21 cellular contexts compared by ENCODE assay signal in the genomic region with DNA sequence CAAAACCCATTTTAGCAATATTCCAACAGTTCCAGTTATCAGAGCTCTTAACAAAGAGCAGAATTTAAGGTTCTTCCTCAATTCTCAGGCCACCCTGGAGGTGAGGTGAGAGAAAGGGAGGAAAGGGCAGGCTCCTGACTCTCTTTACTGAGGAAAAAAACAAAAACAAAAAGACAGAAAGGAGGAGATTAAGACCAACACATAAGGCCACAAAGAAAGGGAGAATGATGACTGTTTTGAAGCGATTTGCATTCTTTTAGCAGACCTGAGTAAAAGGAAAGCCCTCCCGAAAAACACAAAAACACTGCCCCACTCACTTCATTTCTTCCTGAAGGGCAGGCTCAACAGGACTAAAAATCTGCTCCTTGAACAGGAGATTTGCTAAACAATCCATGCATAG.
"Had no signal": no experiment of that assay in that cellular context is flagged by ENCODE, and none has a peak within 500 bp of the region (broad histone marks: within the 10 kb centered on the region; RNA-seq: fewer than 3 reads in every experiment).

No MANE protein-coding gene starts in this region.

- H3K9me3 ChIP-seq: pancreas had no signal

- H3K27ac Mint-ChIP-seq: activated CD4-positive, alpha-beta T cell treated with anti-CD3 and anti-CD28 coated beads, Interleukin-2, amount 10 ng/mL, durations not matched to agents 24 days and 14 days; activated CD8-positive, alpha-beta T cell treated with anti-CD3 and anti-CD28 coated beads for 36 hours; activated naive CD4-positive, alpha-beta T cell treated with anti-CD3 and anti-CD28 coated beads for 36 hours; stimulated activated memory B cell treated with anti-CD40 and anti-IgM and Interleukin-4, amounts not matched to agents 10 μg/mL and 1 μg/mL and 100 μg/mL, for 72 hours had no signal

- H3K4me3 ChIP-seq: coronary artery, esophagus squamous epithelium, heart right ventricle, lung, pancreas, smooth muscle cell, thoracic aorta, upper lobe of left lung had no signal

- H3K27ac ChIP-seq: coronary artery, esophagus squamous epithelium, heart right ventricle, pancreas, thoracic aorta, upper lobe of left lung had no signal

- ATAC-seq: activated CD8-positive, alpha-beta T cell treated with anti-CD3 and anti-CD28 coated beads for 36 hours; heart right ventricle; pancreas; sciatic nerve; stimulated activated memory B cell treated with anti-CD40 and anti-IgM and Interleukin-4, amounts not matched to agents 10 μg/mL and 1 μg/mL and 100 μg/mL, for 72 hours had no signal

- H3K4me1 Mint-ChIP-seq: central memory CD8-positive, alpha-beta T cell; stimulated activated memory B cell treated with anti-CD40 and anti-IgM and Interleukin-4, amounts not matched to agents 10 μg/mL and 1 μg/mL and 100 μg/mL, for 72 hours had no signal

- H3K27me3 Mint-ChIP-seq: activated CD4-positive, alpha-beta T cell treated with anti-CD3 and anti-CD28 coated beads, Interleukin-2, amount 10 ng/mL, durations not matched to agents 24 days and 14 days; activated CD8-positive, alpha-beta T cell treated with anti-CD3 and anti-CD28 coated beads for 36 hours; central memory CD8-positive, alpha-beta T cell; stimulated activated memory B cell treated with anti-CD40 and anti-IgM and Interleukin-4, amounts not matched to agents 10 μg/mL and 1 μg/mL and 100 μg/mL, for 72 hours had no signal

- H3K36me3 ChIP-seq: esophagus squamous epithelium, pancreas, thoracic aorta, upper lobe of left lung had no signal

- H3K4me1 ChIP-seq: upper lobe of left lung had no signal

- H3K4me3 Mint-ChIP-seq: activated CD4-positive, alpha-beta T cell treated with anti-CD3 and anti-CD28 coated beads, Interleukin-2, amount 10 ng/mL, durations not matched to agents 24 days and 14 days; activated CD8-positive, alpha-beta T cell treated with anti-CD3 and anti-CD28 coated beads for 36 hours; activated naive CD4-positive, alpha-beta T cell treated with anti-CD3 and anti-CD28 coated beads for 36 hours; brain; central memory CD8-positive, alpha-beta T cell; stimulated activated memory B cell treated with anti-CD40 and anti-IgM and Interleukin-4, amounts not matched to agents 10 μg/mL and 1 μg/mL and 100 μg/mL, for 72 hours had no signal

- H3K27me3 ChIP-seq: esophagus squamous epithelium, heart right ventricle, pancreas, upper lobe of left lung had no signal

- DNase-seq: activated CD4-positive, alpha-beta T cell treated with anti-CD3 and anti-CD28 coated beads, Interleukin-2, amount 10 ng/mL, durations not matched to agents 24 days and 14 days; activated CD8-positive, alpha-beta T cell treated with anti-CD3 and anti-CD28 coated beads for 36 hours; activated naive CD4-positive, alpha-beta T cell treated with anti-CD3 and anti-CD28 coated beads for 36 hours; activated T-cell treated with anti-CD3 and anti-CD28 coated beads, Interleukin-2, amount 50 U/mL, for 1 hour; effector CD8-positive, alpha-beta T cell; esophagus squamous epithelium; heart right ventricle; midbrain; pancreas; stimulated activated CD4-positive, alpha-beta T cell treated with anti-CD3 and anti-CD28 coated beads, Interleukin-4, amount 100 ng/mL, for 4 hours; T-helper 1 cell; T-helper 9 cell; upper lobe of left lung had no signal
